Comparison of ENCODE assay signal across 34 cellular contexts in the genomic region with DNA sequence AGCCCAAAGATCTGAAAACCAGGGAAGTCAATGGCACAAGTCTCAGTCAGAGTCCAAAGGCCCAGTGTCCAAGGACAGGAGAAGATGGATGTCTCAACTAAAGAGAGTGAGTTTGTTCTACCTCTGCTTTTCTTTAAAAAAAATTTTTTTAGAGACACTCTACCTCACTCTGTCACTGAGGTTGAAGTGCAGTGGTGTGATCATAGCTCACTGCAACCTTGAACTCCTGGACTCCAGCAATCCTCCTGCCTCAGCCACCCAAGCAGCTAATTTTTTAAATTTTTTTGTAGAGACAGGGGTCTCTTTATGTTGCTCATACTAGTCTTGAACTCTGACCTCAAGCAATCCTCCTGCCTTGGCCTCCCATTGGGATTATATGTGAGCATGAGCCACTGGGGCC.
"Had no signal": no experiment of that assay in that cellular context is flagged by ENCODE, and none has a peak within 500 bp of the region (broad histone marks: within the 10 kb centered on the region; RNA-seq: fewer than 3 reads in every experiment).

No MANE protein-coding gene starts in this region.

- H3K27me3 ChIP-seq: adrenal gland, ascending aorta, body of pancreas, brain microvascular endothelial cell, breast epithelium, cardiac muscle cell had no signal

- DNase-seq: activated effector memory CD4-positive, alpha-beta T cell treated with anti-CD3 and anti-CD28 coated beads, Interleukin-2, amount 50 U/mL, for 16 hours; activated effector memory CD4-positive, alpha-beta T cell treated with Interleukin-2 at 50 U/mL for 16 hours; activated gamma-delta T cell; activated gamma-delta T cell treated with Interleukin-2 at 50 U/mL for 16 hours; activated naive CD4-positive, alpha-beta T cell; activated naive CD4-positive, alpha-beta T cell treated with anti-CD3 and anti-CD28 coated beads for 36 hours; activated naive CD4-positive, alpha-beta T cell treated with anti-CD3 and anti-CD28 coated beads, Interleukin-2, amount 10 ng/mL, durations not matched to agents 7 days and 5 days; activated naive CD4-positive, alpha-beta T cell treated with anti-CD3 and anti-CD28 coated beads, Interleukin-2, amount 50 U/mL, for 16 hours; activated naive CD4-positive, alpha-beta T cell treated with Interleukin-2 at 50 U/mL for 16 hours; activated naive CD8-positive, alpha-beta T cell treated with anti-CD3 and anti-CD28 coated beads for 36 hours; activated naive CD8-positive, alpha-beta T cell treated with anti-CD3 and anti-CD28 coated beads, Interleukin-2, amount 10 ng/mL, durations not matched to agents 7 days and 5 days; activated naive CD8-positive, alpha-beta T cell treated with anti-CD3 and anti-CD28 coated beads, Interleukin-2, amount 50 U/mL, for 24 hours; activated T-cell treated with anti-CD3 and anti-CD28 coated beads, Interleukin-2, amount 50 U/mL, for 1 hour; activated T-cell treated with anti-CD3 and anti-CD28 coated beads, Interleukin-2, amount 50 U/mL, for 24 hours; activated T-cell treated with anti-CD3 and anti-CD28 coated beads, Interleukin-2, amount 50 U/mL, for 4 hours; activated T-cell treated with anti-CD3 and anti-CD28 coated beads, Interleukin-2, amount 50 U/mL, for 48 hours; activated T-cell treated with anti-CD3 and anti-CD28 coated beads, Interleukin-2, amount 50 U/mL, for 72 hours; adrenal gland; amniotic stem cell; amygdala; anterior cingulate cortex; aorta; body of pancreas; brain microvascular endothelial cell; caudate nucleus; central memory CD4-positive, alpha-beta T cell; cerebellar nuclear complex had no signal

- H3K4me1 ChIP-seq: adrenal gland, ascending aorta, breast epithelium had no signal

- H3K36me3 ChIP-seq: adrenal gland, ascending aorta, brain microvascular endothelial cell, breast epithelium, cardiac muscle cell had no signal

- H3K27ac ChIP-seq: adrenal gland, ascending aorta, body of pancreas, brain microvascular endothelial cell, breast epithelium, cardiac muscle cell had no signal

- FAIRE-seq: astrocyte, bronchial epithelial cell had no signal

- ATAC-seq: activated naive CD4-positive, alpha-beta T cell treated with anti-CD3 and anti-CD28 coated beads, Interleukin-2, amount 50 U/mL, for 72 hours; activated naive CD8-positive, alpha-beta T cell treated with anti-CD3 and anti-CD28 coated beads, Interleukin-2, amount 50 U/mL, for 24 hours; activated T-cell treated with anti-CD3 and anti-CD28 coated beads, Interleukin-2, amount 50 U/mL, for 4 hours; activated T-cell treated with anti-CD3 and anti-CD28 coated beads, Interleukin-2, amount 50 U/mL, for 72 hours; activated T-helper 17 cell treated with anti-CD3 and anti-CD28 coated beads, Interleukin-2, amount 50 U/mL, for 72 hours; body of pancreas had no signal

- H3K4me3 ChIP-seq: adrenal gland, ascending aorta, body of pancreas, breast epithelium, cardiac muscle cell had no signal

- H3K9me3 ChIP-seq: adrenal gland, ascending aorta, body of pancreas, breast epithelium had no signal
